Comparison of ENCODE assay signal across 19 cellular contexts in the genomic region with DNA sequence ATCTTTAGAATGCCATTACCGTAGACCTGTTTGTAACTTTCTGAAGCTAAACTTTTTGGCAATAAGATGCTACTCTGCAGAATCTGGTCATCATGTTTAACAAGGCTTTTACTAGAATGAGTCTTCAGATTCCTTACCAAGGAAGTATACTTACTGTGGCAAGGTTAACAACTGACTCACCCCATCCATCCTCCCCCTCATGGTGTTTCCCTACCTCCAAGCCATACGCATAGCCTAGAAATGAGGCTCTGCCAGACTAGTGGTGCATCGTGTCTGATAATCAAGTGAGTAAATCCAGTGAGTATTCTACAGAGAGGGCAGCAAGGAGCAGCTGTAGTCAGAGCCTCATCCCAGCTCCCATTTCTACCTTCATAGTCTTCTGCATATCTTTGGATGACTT.
DNase-seq lines count a peak whose midpoint lies in the region; TF ChIP-seq lines count a peak whose summit lies in the region.
"Had no signal": no experiment of that assay in that cellular context is flagged by ENCODE, and none has a peak within 500 bp of the region (broad histone marks: within the 10 kb centered on the region; RNA-seq: fewer than 3 reads in every experiment).

No MANE protein-coding gene starts in this region.

- in situ Hi-C loops in GM23248 (cut with MboI), result no loop called here

- H3K27ac ChIP-seq in GM23248 (0 out of 2 replicates have a peak overlapping the region, but pooled peaks have one; percentile 11), epithelial cell of prostate (no peak overlapping the region), smooth muscle cell (ENCODE audit: low read depth) (peak overlapping the region; percentile 46)
- H3K27ac ChIP-seq: thyroid gland had no signal

- H2AFZ ChIP-seq in GM23248 (no peak overlapping the region), smooth muscle cell (ENCODE audit: low read depth) (no peak overlapping the region)

- H3K79me2 ChIP-seq in GM23248 (ENCODE audit: insufficient read depth) (no peaks in the 10 kb centered on the region), smooth muscle cell (ENCODE audit: low read depth) (no peaks in the 10 kb centered on the region)

- H3K27me3 ChIP-seq in GM23248 (replicated peaks; ENCODE audit: insufficient read depth) (no peaks in the 10 kb centered on the region), smooth muscle cell (ENCODE audit: low read depth) (no peaks in the 10 kb centered on the region)
- H3K27me3 ChIP-seq: thyroid gland had no signal

- WGBS in GM23248 (ENCODE audit: low coverage in 1 of 2, low lambda C conversion rate in 2 of 2, missing lambda C conversion rate in 2 of 2), 2 experiments, result 8 to 11% methylated on average over 3 of the region's 3 CpGs
- 49% methylated on average over 3 of the region's 3 CpGs for WGBS in smooth muscle cell (ENCODE audit: low lambda C conversion rate)

- H3K9me2 ChIP-seq in GM23248 (ENCODE audit: insufficient read depth), result no peaks in the 10 kb centered on the region

- H3K4me2 ChIP-seq in GM23248 (ENCODE audit: unreplicated experiment) (peak overlapping the region; percentile 24), smooth muscle cell (peak overlapping the region; percentile 28)

- H3K4me1 ChIP-seq in GM23248 (ENCODE audit: insufficient read depth) (peaks cover 11% of the 10 kb centered on the region), smooth muscle cell (ENCODE audit: low read depth) (no peaks in the 10 kb centered on the region)

- no peak for TF ChIP-seq CTCF in smooth muscle cell (IDR thresholded peaks at IDR 0.05; ENCODE audit: borderline replicate concordance, insufficient read depth, poor library complexity, severe bottlenecking)

- no peak overlapping the region for H3K9ac ChIP-seq in GM23248
- H3K9ac ChIP-seq in smooth muscle cell (ENCODE audit: low read depth), result no peak overlapping the region

- DNase-seq in GM23248 (peak; percentile 93), RKO (ENCODE audit: low spot score) (peak; percentile 27), epithelial cell of prostate (ENCODE audit: low read depth, low spot score) (peak; percentile 78), smooth muscle cell (lab: John Stamatoyannopoulos, UW; ENCODE audit: unreplicated experiment) (no peak), HuH-7.5 (ENCODE audit: low spot score) (no peak), NCI-H1436 (lab: John Stamatoyannopoulos, UW) (no peak), NCI-H2227 (lab: John Stamatoyannopoulos, UW; ENCODE audit: unreplicated experiment) (no peak), LoVo (ENCODE audit: low spot score) (no peak)
- DNase-seq: activated CD4-positive, CD25-positive, alpha-beta regulatory T cell treated with anti-CD3 and anti-CD28 coated beads, Interleukin-2, amount 50 U/mL, for 72 hours; activated CD8-positive, alpha-beta memory T cell treated with anti-CD3 and anti-CD28 coated beads, Interleukin-2, amount 50 U/mL, for 4 hours; activated naive CD4-positive, alpha-beta T cell treated with anti-CD3 and anti-CD28 coated beads, Interleukin-2, amount 50 U/mL, for 16 hours; cerebellar nuclear complex; COR-L47; natural killer cell; NCI-H1436 treated with DMSO at 0.1 percent for 48 hours; NCI-H524; T-helper 1 cell; thyroid gland had no signal

- no peak overlapping the region for H3K4me3 ChIP-seq in GM23248
- no peak overlapping the region for H3K4me3 ChIP-seq in smooth muscle cell
- H3K4me3 ChIP-seq: K562, thyroid gland had no signal

- peaks cover 18% of the 10 kb centered on the region for H3F3A ChIP-seq in GM23248 (ENCODE audit: insufficient read depth)
- no peaks in the 10 kb centered on the region for H3F3A ChIP-seq in smooth muscle cell (ENCODE audit: low read depth)

- no peaks in the 10 kb centered on the region for H4K20me1 ChIP-seq in GM23248 (ENCODE audit: insufficient read depth)
- no peaks in the 10 kb centered on the region for H4K20me1 ChIP-seq in smooth muscle cell (ENCODE audit: low read depth)

- H3K9me3 ChIP-seq in GM23248 (ENCODE audit: low read depth) (no peaks in the 10 kb centered on the region), smooth muscle cell (replicated peaks; ENCODE audit: low read depth) (no peaks in the 10 kb centered on the region)
- H3K9me3 ChIP-seq: thyroid gland had no signal

- H3K36me3 ChIP-seq in GM23248 (ENCODE audit: low read depth) (no peaks in the 10 kb centered on the region), smooth muscle cell (ENCODE audit: low read depth) (no peaks in the 10 kb centered on the region)
- H3K36me3 ChIP-seq: thyroid gland had no signal

Comparison
In these comparisons a context has a peak if more than half of its experiments do, and no peak if none do; other contexts are left out.
1. DNase-seq: peak in GM23248 (single experiment), RKO (single experiment) and epithelial cell of prostate (single experiment); none in smooth muscle cell (single experiment), HuH-7.5 (single experiment), NCI-H1436 (single experiment), NCI-H2227 (single experiment) and LoVo (single experiment).